In genomic region chr18:3596324-3597158, GRCh38 we compare ENCODE assay signal across 8 cellular contexts.
A peak's percentile ranks its signal among the peaks of the same experiment; 100 is the strongest.
DNase-seq lines count a peak whose midpoint lies in the region; ATAC-seq and TF ChIP-seq lines count a peak whose summit lies in the region.

No MANE protein-coding gene starts in this region.

- peak in 3 of 7 experiments; percentile 38 to 60 (median 48) for DNase-seq in CD8-positive, alpha-beta T cell
- peak; percentile 54 for DNase-seq in NCI-H2029 treated with DMSO at 0.1 percent for 48 hours (lab: John Stamatoyannopoulos, UW)
- DNase-seq in activated CD8-positive, alpha-beta memory T cell treated with anti-CD3 and anti-CD28 coated beads, Interleukin-2, amount 10 ng/mL, durations not matched to agents 7 days and 5 days: peak; percentile 83
- DNase-seq in fibroblast of mammary gland (ENCODE audit: low read depth): peak; percentile 69
- DNase-seq in neural progenitor cell (ENCODE audit: low spot score): peak; percentile 47
- no peak for DNase-seq in MM.1S
- DNase-seq in DMS79 treated with DMSO at 0.1 percent for 48 hours (lab: John Stamatoyannopoulos, UW): no peak

- H3K4me3 ChIP-seq in CD8-positive, alpha-beta T cell (ENCODE audit: low read depth, low read length): peak overlapping the region; percentile 6
- peak overlapping the region; percentile 42 for H3K4me3 ChIP-seq in fibroblast of mammary gland (ENCODE audit: control insufficient read depth, low read depth, low read length)
- H3K4me3 ChIP-seq in neural progenitor cell: no peak overlapping the region
- no peak overlapping the region for H3K4me3 ChIP-seq in MM.1S (ENCODE audit: low read length)

- no peaks in the 10 kb centered on the region for H3K9me3 ChIP-seq in CD8-positive, alpha-beta T cell (ENCODE audit: low read length)
- H3K9me3 ChIP-seq in neural progenitor cell (ENCODE audit: low read depth): no peaks in the 10 kb centered on the region
- H3K9me3 ChIP-seq in MM.1S (replicated peaks; ENCODE audit: insufficient read depth, low read length): no peaks in the 10 kb centered on the region

- no peaks in the 10 kb centered on the region for H3K27me3 Mint-ChIP-seq in CD8-positive, alpha-beta T cell (ENCODE audit: low read depth)
- no peaks in the 10 kb centered on the region for H3K27me3 Mint-ChIP-seq in activated CD8-positive, alpha-beta memory T cell treated with anti-CD3 and anti-CD28 coated beads, Interleukin-2, amount 10 ng/mL, durations not matched to agents 7 days and 5 days
- peaks cover 4% of the 10 kb centered on the region for H3K27me3 Mint-ChIP-seq in neural progenitor cell (ENCODE audit: insufficient read depth, low read depth)

- H3K9me2 ChIP-seq in MM.1S (replicated peaks; ENCODE audit: insufficient read depth, low read length): no peaks in the 10 kb centered on the region

- H4K20me1 ChIP-seq in neural progenitor cell (ENCODE audit: low read depth) (no peaks in the 10 kb centered on the region), MM.1S (ENCODE audit: insufficient read depth, low read length) (no peaks in the 10 kb centered on the region)

- no peak for TF ChIP-seq CTCF in CD8-positive, alpha-beta T cell (IDR thresholded peaks at IDR 0.05)
- TF ChIP-seq CTCF in fibroblast of mammary gland (conservative IDR thresholded peaks at IDR 0.05; ENCODE audit: control insufficient read depth, insufficient read depth, low read depth, low read length): no peak
- no peak for TF ChIP-seq CTCF in neural progenitor cell (IDR thresholded peaks at IDR 0.05)
- TF ChIP-seq CTCF in MM.1S (IDR thresholded peaks at IDR 0.05; ENCODE audit: low read length): no peak

- H3K36me3 ChIP-seq in CD8-positive, alpha-beta T cell (ENCODE audit: insufficient read depth, low read length): no peaks in the 10 kb centered on the region
- H3K36me3 ChIP-seq in neural progenitor cell: no peaks in the 10 kb centered on the region
- H3K36me3 ChIP-seq in MM.1S (replicated peaks; ENCODE audit: insufficient read depth, low read length): no peaks in the 10 kb centered on the region

- H3K4me1 Mint-ChIP-seq in CD8-positive, alpha-beta T cell (ENCODE audit: low read depth): peaks cover 53% of the 10 kb centered on the region
- peaks cover 35% of the 10 kb centered on the region for H3K4me1 Mint-ChIP-seq in activated CD8-positive, alpha-beta memory T cell treated with anti-CD3 and anti-CD28 coated beads, Interleukin-2, amount 10 ng/mL, durations not matched to agents 7 days and 5 days
- H3K4me1 Mint-ChIP-seq in neural progenitor cell: peaks cover 71% of the 10 kb centered on the region

- peak overlapping the region; percentile 91 for H3K4me3 Mint-ChIP-seq in CD8-positive, alpha-beta T cell
- H3K4me3 Mint-ChIP-seq in activated CD8-positive, alpha-beta memory T cell treated with anti-CD3 and anti-CD28 coated beads, Interleukin-2, amount 10 ng/mL, durations not matched to agents 7 days and 5 days: peak overlapping the region; percentile 82
- peak overlapping the region; percentile 77 for H3K4me3 Mint-ChIP-seq in neural progenitor cell

- no peaks in the 10 kb centered on the region for H3K27me3 ChIP-seq in CD8-positive, alpha-beta T cell (ENCODE audit: insufficient read depth, low read length)
- H3K27me3 ChIP-seq in neural progenitor cell (no peaks in the 10 kb centered on the region), MM.1S (replicated peaks; ENCODE audit: insufficient read depth, low read length) (peaks cover 74% of the 10 kb centered on the region)

- CTCF ChIA-PET in CD8-positive, alpha-beta T cell (lab: Charles Lee): interaction anchor here (0.6 to 4.9 kb wide), 13 partner anchors 7 to 324 kb away, joined by 3 to 60 read pairs (median 4); no protein-coding TSS in a partner anchor
- CTCF ChIA-PET in activated CD8-positive, alpha-beta memory T cell treated with anti-CD3 and anti-CD28 coated beads, Interleukin-2, amount 10 ng/mL, durations not matched to agents 7 days and 5 days (lab: Charles Lee): interaction anchor here (0.8 to 5.0 kb wide), 8 partner anchors 9 to 350 kb away, joined by 4 to 61 read pairs (median 26); no protein-coding TSS in a partner anchor

- H3K36me3 Mint-ChIP-seq in CD8-positive, alpha-beta T cell: peaks cover 14% of the 10 kb centered on the region
- H3K36me3 Mint-ChIP-seq in activated CD8-positive, alpha-beta memory T cell treated with anti-CD3 and anti-CD28 coated beads, Interleukin-2, amount 10 ng/mL, durations not matched to agents 7 days and 5 days: peaks cover 21% of the 10 kb centered on the region
- peaks cover 4% of the 10 kb centered on the region for H3K36me3 Mint-ChIP-seq in neural progenitor cell

- ATAC-seq in CD8-positive, alpha-beta T cell: no peak
- ATAC-seq in GM21529 (IDR thresholded peaks at IDR 0.05; ENCODE audit: unreplicated experiment): peak; percentile 28
- ATAC-seq in activated CD8-positive, alpha-beta memory T cell treated with anti-CD3 and anti-CD28 coated beads, Interleukin-2, amount 10 ng/mL, durations not matched to agents 7 days and 5 days: peak; percentile 31

- H3K9me3 Mint-ChIP-seq in CD8-positive, alpha-beta T cell: no peaks in the 10 kb centered on the region
- no peaks in the 10 kb centered on the region for H3K9me3 Mint-ChIP-seq in activated CD8-positive, alpha-beta memory T cell treated with anti-CD3 and anti-CD28 coated beads, Interleukin-2, amount 10 ng/mL, durations not matched to agents 7 days and 5 days (ENCODE audit: low read depth)
- H3K9me3 Mint-ChIP-seq in neural progenitor cell: no peaks in the 10 kb centered on the region

- H3K27ac Mint-ChIP-seq in CD8-positive, alpha-beta T cell: peak overlapping the region; percentile 99
- peak overlapping the region; percentile 94 for H3K27ac Mint-ChIP-seq in activated CD8-positive, alpha-beta memory T cell treated with anti-CD3 and anti-CD28 coated beads, Interleukin-2, amount 10 ng/mL, durations not matched to agents 7 days and 5 days
- H3K27ac Mint-ChIP-seq in neural progenitor cell: peak overlapping the region; percentile 96

- peak overlapping the region; percentile 26 for H3K27ac ChIP-seq in CD8-positive, alpha-beta T cell (ENCODE audit: low read depth, low read length)
- H3K27ac ChIP-seq in neural progenitor cell (no peak overlapping the region), MM.1S (ENCODE audit: low read length) (no peak overlapping the region)

- intact Hi-C loops in CD8-positive, alpha-beta T cell (cut with DNase I, micrococcal nuclease): loop anchor here (5.0 to 10.0 kb wide), 3 partner anchors 71 to 942 kb away; partner anchors contain the start of gene SMCHD1 (in 1 of the 2)

- H3K9ac ChIP-seq in neural progenitor cell (no peak overlapping the region), MM.1S (ENCODE audit: low read length) (no peak overlapping the region)

- H3K4me2 ChIP-seq in neural progenitor cell (peak overlapping the region; percentile 83), MM.1S (ENCODE audit: low read depth, low read length) (no peak overlapping the region)

- POLR2A ChIA-PET in CD8-positive, alpha-beta T cell (lab: Charles Lee): interaction anchor here (0.7 to 4.1 kb wide), 6 partner anchors 10 to 151 kb away, joined by 3 to 59 read pairs (median 4); no protein-coding TSS in a partner anchor

- H3K79me2 ChIP-seq in neural progenitor cell (ENCODE audit: low read depth) (peaks cover 13% of the 10 kb centered on the region), MM.1S (ENCODE audit: low read length) (no peaks in the 10 kb centered on the region)

- no peak overlapping the region for H2AFZ ChIP-seq in neural progenitor cell (replicated peaks)
- H2AFZ ChIP-seq in MM.1S (ENCODE audit: low read length): no peak overlapping the region

- peaks cover 41% of the 10 kb centered on the region for H3K4me1 ChIP-seq in CD8-positive, alpha-beta T cell (ENCODE audit: insufficient read depth, low read length)
- peaks cover 46% of the 10 kb centered on the region for H3K4me1 ChIP-seq in neural progenitor cell
- peaks cover 7% of the 10 kb centered on the region; the same call in 1 of the 2 replicates for H3K4me1 ChIP-seq in MM.1S (ENCODE audit: low read length)

- peaks cover 52% of the 10 kb centered on the region for H3F3A ChIP-seq in neural progenitor cell (ENCODE audit: low read depth)
- peaks cover 5% of the 10 kb centered on the region for H3F3A ChIP-seq in MM.1S (ENCODE audit: insufficient read depth, low read length)

Comparison
In these comparisons a context has a peak if more than half of its experiments do, and no peak if none do; other contexts are left out.
1. DNase-seq: peak in NCI-H2029 treated with DMSO at 0.1 percent for 48 hours (single experiment), activated CD8-positive, alpha-beta memory T cell treated with anti-CD3 and anti-CD28 coated beads, Interleukin-2, amount 10 ng/mL, durations not matched to agents 7 days and 5 days (single experiment), fibroblast of mammary gland (single experiment) and neural progenitor cell (single experiment); none in MM.1S (single experiment) and DMS79 treated with DMSO at 0.1 percent for 48 hours (single experiment).
2. H3K4me3 ChIP-seq: peak in CD8-positive, alpha-beta T cell (single experiment) and fibroblast of mammary gland (single experiment); none in neural progenitor cell (single experiment) and MM.1S (single experiment).
3. Peak in every context shown above with its lines, with median percentiles within 50 percentile points of each other: H3K27ac Mint-ChIP-seq and H3K4me3 Mint-ChIP-seq.